Comparison of ENCODE assay signal across 10 cellular contexts in genomic region chr1:46547481-46548383, GRCh38. TPM values are rescaled to one million over a fixed set of nuclear protein-coding genes. Genes with fewer than 3 reads are reported as not detected.
DNase-seq lines count a peak whose midpoint lies in the region; ATAC-seq and TF ChIP-seq lines count a peak whose summit lies in the region.
"Had no signal": no experiment of that assay in that cellular context is flagged by ENCODE, and none has a peak within 500 bp of the region (broad histone marks: within the 10 kb centered on the region; RNA-seq: fewer than 3 reads in every experiment).

No MANE protein-coding gene starts in this region.

- no peaks in the 10 kb centered on the region for H3K9me3 Mint-ChIP-seq in Calu3 (ENCODE audit: low read depth, unreplicated experiment)
- H3K9me3 Mint-ChIP-seq: naive B cell had no signal

- TF ChIP-seq CTCF in Calu3 (IDR thresholded peaks at IDR 0.05; ENCODE audit: unreplicated experiment) (peak; percentile 67), HCT116 (IDR thresholded peaks at IDR 0.05 in 2 of 3, conservative IDR thresholded peaks at IDR 0.05 in 1 of 3; ENCODE audit: borderline replicate concordance in 1 of 3, insufficient read depth in 1 of 3, low read depth in 2 of 3, low read length in 2 of 3) (peak; percentile 56 to 87 (median 71)), SK-N-SH (IDR thresholded peaks at IDR 0.05) (peak; percentile 70), retinal pigment epithelial cell (conservative IDR thresholded peaks at IDR 0.05; ENCODE audit: low read depth, low read length) (peak; percentile 56), lower leg skin (IDR thresholded peaks at IDR 0.05) (no peak)

- peaks cover 11% of the 10 kb centered on the region for H3K4me1 Mint-ChIP-seq in Calu3 (ENCODE audit: low read depth, unreplicated experiment)

- 47% methylated on average over 9 of the region's 22 CpGs for WGBS in SK-N-SH (ENCODE audit: low lambda C conversion rate)
- 78 to 84% methylated on average over 19 to 22 of the region's 22 CpGs for WGBS in lower leg skin, 2 donors

- peaks cover 88% of the 10 kb centered on the region for H3K27me3 Mint-ChIP-seq in Calu3 (ENCODE audit: unreplicated experiment)

- no peaks in the 10 kb centered on the region for H3K27me3 ChIP-seq in HCT116 (ENCODE audit: insufficient read depth, low read length)
- H3K27me3 ChIP-seq in SK-N-SH (ENCODE audit: insufficient read depth): peaks cover 18% of the 10 kb centered on the region; the same call in 1 of the 2 replicates

- POLR2A ChIA-PET in HCT116 (lab: Charles Lee) (no interaction called here), SK-N-SH (lab: Yijun Ruan, JAX) (no interaction called here)

- H3K27ac ChIP-seq in HCT116 (ENCODE audit: low read depth, low read length) (no peak overlapping the region), SK-N-SH (ENCODE audit: low read depth in 2 of 2, low read length in 1 of 2) (no peak overlapping the region)

- H4K20me1 ChIP-seq in HCT116 (ENCODE audit: insufficient read depth) (no peaks in the 10 kb centered on the region), SK-N-SH (ENCODE audit: insufficient read depth) (no peaks in the 10 kb centered on the region)

- H3K36me3 ChIP-seq in HCT116 (ENCODE audit: control insufficient read depth in 1 of 2, insufficient read depth in 2 of 2, low read length in 2 of 2) (no peaks in the 10 kb centered on the region), SK-N-SH (replicated peaks in 1 of 2; ENCODE audit: control insufficient read depth in 1 of 2, insufficient read depth in 2 of 2, low read length in 1 of 2) (no peaks in the 10 kb centered on the region)

- H3K9me2 ChIP-seq in HCT116 (ENCODE audit: insufficient read depth) (no peaks in the 10 kb centered on the region), SK-N-SH (no peaks in the 10 kb centered on the region)

- H3F3A ChIP-seq in SK-N-SH (replicated peaks; ENCODE audit: insufficient read depth): no peaks in the 10 kb centered on the region

- peak; percentile 81 for TF ChIP-seq RAD21 in HCT116 (IDR thresholded peaks at IDR 0.05; ENCODE audit: low read depth)
- peak; percentile 61 for TF ChIP-seq RAD21 in SK-N-SH (IDR thresholded peaks at IDR 0.05; ENCODE audit: low read length)

- peak overlapping the region; percentile 16 for H2AFZ ChIP-seq in HCT116 (ENCODE audit: low read depth, low read length, poor library complexity, severe bottlenecking)
- H2AFZ ChIP-seq in SK-N-SH (ENCODE audit: low read depth): no peak overlapping the region

- no peak overlapping the region for H3K9ac ChIP-seq in HCT116 (ENCODE audit: low read length)
- H3K9ac ChIP-seq in SK-N-SH: no peak overlapping the region

- H3K4me1 ChIP-seq in HCT116 (ENCODE audit: control insufficient read depth in 1 of 2, insufficient read depth in 2 of 2, low read length in 2 of 2) (peaks cover 0 to 7% of the 10 kb centered on the region in 2 experiments; a peak in 1 of 4 replicates), SK-N-SH (ENCODE audit: control insufficient read depth in 1 of 2, insufficient read depth in 2 of 2, low read depth in 1 of 2, low read length in 1 of 2) (peaks cover 0 to 9% of the 10 kb centered on the region in 2 experiments; a peak in 1 of 4 replicates)

- CTCF ChIA-PET in Calu3 (lab: Charles Lee) (interaction anchor here (0.6 to 1.4 kb wide), 5 partner anchors 13 to 560 kb away, joined by 3 to 5 read pairs (median 3); a partner anchor contains a TSS), HCT116 (lab: Charles Lee) (interaction anchor here (1.2 to 2.6 kb wide), 8 partner anchors 9 to 214 kb away, joined by 3 to 19 read pairs (median 7); a partner anchor contains a TSS), SK-N-SH (lab: Yijun Ruan, JAX) (interaction anchor here (0.6 to 7.0 kb wide), 33 partner anchors 8 to 178 kb away, joined by 3 to 53 read pairs (median 4); partner anchors contain the start of gene MKNK1)

- H3K27ac Mint-ChIP-seq in Calu3 (ENCODE audit: unreplicated experiment): no peak overlapping the region
- H3K27ac Mint-ChIP-seq: naive B cell had no signal

- RAD21 ChIA-PET in HCT116 (lab: Charles Lee; ENCODE audit: low non-redundant PET in 1 of 2, low total read pairs in 2 of 2, uncharacterized antibody in 2 of 2, unreplicated experiment in 2 of 2): interaction anchor here (0.7 to 1.5 kb wide), 2 partner anchors 101 kb away, joined by 3 to 4 read pairs; no protein-coding TSS in a partner anchor

- no TSS peak for BruUV-seq in Calu3 (replicated peaks; lab: Mats Ljungman, UMichigan)
- no TSS peak for BruUV-seq in HCT116 (replicated peaks; lab: Mats Ljungman, UMichigan)

- DNase-seq in Calu3 (peak; percentile 29), HCT116 (ENCODE audit: low read depth, low spot score) (peak; percentile 65), SK-N-SH (peak; percentile 64), fibroblast of peridontal ligament (ENCODE audit: extremely low read depth) (peak; percentile 70), retinal pigment epithelial cell (ENCODE audit: low read depth) (no peak), NK-92 (lab: John Stamatoyannopoulos, UW; ENCODE audit: unreplicated experiment) (no peak), lower leg skin (ENCODE audit: low spot score in 2 of 2) (no peak)
- DNase-seq: naive B cell had no signal

- intact Hi-C loops in Calu3 (cut with micrococcal nuclease; ENCODE audit: unreplicated experiment) (loop anchor here (1.0 kb wide), 1 partner anchor 100 kb away; no protein-coding TSS in a partner anchor), HCT116 (cut with micrococcal nuclease) (loop anchor here (1.0 kb wide), 1 partner anchor 105 kb away; no protein-coding TSS in a partner anchor), lower leg skin (cut with DNase I; ENCODE audit: low total_unique reads) (no loop called here)

- H3K79me2 ChIP-seq in HCT116 (ENCODE audit: insufficient read depth, low read length) (no peaks in the 10 kb centered on the region), SK-N-SH (ENCODE audit: insufficient read depth) (no peaks in the 10 kb centered on the region)

- no peak for TF ChIP-seq POLR2A in HCT116 (IDR thresholded peaks at IDR 0.05; ENCODE audit: borderline replicate concordance, extremely low read depth, insufficient read depth, insufficient read length)
- no peak for TF ChIP-seq POLR2A in lower leg skin (IDR thresholded peaks at IDR 0.05)

- H3K9me3 ChIP-seq in HCT116 (ENCODE audit: control insufficient read depth in 1 of 2, insufficient read depth in 1 of 2, low read depth in 1 of 2, low read length in 2 of 2) (no peaks in the 10 kb centered on the region), SK-N-SH (no peaks in the 10 kb centered on the region)

- H3K4me3 Mint-ChIP-seq in Calu3 (ENCODE audit: low read depth, unreplicated experiment): no peak overlapping the region
- H3K4me3 Mint-ChIP-seq: naive B cell had no signal

- H3K4me2 ChIP-seq in HCT116 (ENCODE audit: low read length): peak overlapping the region; percentile 52
- no peak overlapping the region for H3K4me2 ChIP-seq in SK-N-SH

- ATAC-seq in HCT116 (peak; percentile 92), HG03135 (IDR thresholded peaks at IDR 0.05; ENCODE audit: unreplicated experiment) (no peak)

- H3K4me3 ChIP-seq in HCT116 (replicated peaks in 1 of 2; ENCODE audit: low read depth in 1 of 2, low read length in 2 of 2) (peak overlapping the region in 1 of 2 experiments; percentile 10; a peak in 1 of 4 replicates), SK-N-SH (ENCODE audit: low read depth in 2 of 2, low read length in 1 of 2) (no peak overlapping the region), retinal pigment epithelial cell (ENCODE audit: low read length) (no peak overlapping the region), lower leg skin (ENCODE audit: low read depth, poor library complexity, severe bottlenecking) (no peak overlapping the region)

- TF ChIP-seq EP300 in SK-N-SH (IDR thresholded peaks at IDR 0.05; ENCODE audit: borderline replicate concordance in 1 of 2, low read depth in 1 of 2, low read length in 1 of 2): no peak

- no peaks in the 10 kb centered on the region for H3K36me3 Mint-ChIP-seq in Calu3 (ENCODE audit: insufficient read depth, unreplicated experiment)
- H3K36me3 Mint-ChIP-seq: naive B cell had no signal

TF ChIP-seq in HCT116, 20 proteins besides CTCF, POLR2A, EP300 and RAD21:
- TF ChIP-seq CBX3 (IDR thresholded peaks at IDR 0.05; ENCODE audit: low read depth) (no peak), ZFX (IDR thresholded peaks at IDR 0.05) (no peak), EGR1 (IDR thresholded peaks at IDR 0.05; ENCODE audit: low read depth) (no peak), YY1 (IDR thresholded peaks at IDR 0.05; ENCODE audit: extremely low read depth, insufficient replicate concordance, low read depth, low read length) (no peak)

TF ChIP-seq in SK-N-SH, 30 proteins besides CTCF, POLR2A, EP300 and RAD21 (continues in another document):
- no peak for TF ChIP-seq TAF1 (IDR thresholded peaks at IDR 0.05; ENCODE audit: borderline replicate concordance, low read depth, low read length)
- no peak for TF ChIP-seq CHD2 (IDR thresholded peaks at IDR 0.05; ENCODE audit: low read length, partially characterized antibody)
- TF ChIP-seq FOXM1 (IDR thresholded peaks at IDR 0.05; ENCODE audit: low read depth): no peak
- no peak for TF ChIP-seq PBX3 (IDR thresholded peaks at IDR 0.05)

RNA-seq across cellular contexts. Expression of gene KNCN, which starts 3.7 kb away (rescaled TPM):
- total RNA-seq in Calu3 (2022) (not detected in 2 replicates), HCT116 (2021; ENCODE audit: unreplicated experiment) (not detected), lower leg skin (not detected)
- not detected in 2 replicates for polyA plus RNA-seq in HCT116 (2012)
- not detected in 2 replicates for polyA plus RNA-seq in SK-N-SH (2012; rRNA removed)
- not detected in 2 replicates for polyA plus RNA-seq in SK-N-SH (2012; cell fraction: cytosol; rRNA removed)
- polyA plus RNA-seq in SK-N-SH (2012; cell fraction: nucleus; rRNA removed): not detected in 2 replicates
- total RNA-seq: T-helper 1 cell treated with Interleukin-12 subunit alpha and Interleukin-12 subunit beta and Interleukin-4 antibody, amounts not matched to agents 30 ng/mL and 1 ng/mL, for 36 hours had no signal

RNA-seq across cellular contexts. Expression of gene MKNK1, which starts 56.3 kb away (rescaled TPM):
- total RNA-seq in Calu3 (2022): 29.6 and 32.0 TPM in 2 replicates
- 30.9 TPM for total RNA-seq in HCT116 (2021; ENCODE audit: unreplicated experiment)
- 27.0 and 27.9 TPM in 2 replicates for polyA plus RNA-seq in HCT116 (2012)
- 28.2 and 29.6 TPM in 2 replicates for polyA plus RNA-seq in SK-N-SH (2012; rRNA removed)
- polyA plus RNA-seq in SK-N-SH (2012; cell fraction: cytosol; rRNA removed): 18.6 and 24.6 TPM in 2 replicates
- 136 TPM in 2 replicates for polyA plus RNA-seq in SK-N-SH (2012; cell fraction: nucleus; rRNA removed)
- 10 to 100 TPM in 3 of 4 donors, 1 to 10 TPM in 1; 9.6 to 23.0 (median 13.7) TPM for total RNA-seq in lower leg skin

RNA-seq across cellular contexts. Expression of gene DMBX1, which starts 58.1 kb away (rescaled TPM):
- total RNA-seq in Calu3 (2022) (0.88 and 2.3 TPM in 2 replicates), HCT116 (2021; ENCODE audit: unreplicated experiment) (4.3 TPM), lower leg skin (under 1 TPM in 3 of 4 donors, not detected in 1; 0.12 to 0.51 (median 0.42) TPM)
- 4.1 and 5.3 TPM in 2 replicates for polyA plus RNA-seq in HCT116 (2012)
- polyA plus RNA-seq in SK-N-SH (2012; rRNA removed): not detected in 2 replicates
- polyA plus RNA-seq in SK-N-SH (2012; cell fraction: cytosol; rRNA removed): 0.01 TPM in 1 of 2 replicates, not detected in the other
- not detected in 2 replicates for polyA plus RNA-seq in SK-N-SH (2012; cell fraction: nucleus; rRNA removed)
- total RNA-seq: T-helper 1 cell treated with Interleukin-12 subunit alpha and Interleukin-12 subunit beta and Interleukin-4 antibody, amounts not matched to agents 30 ng/mL and 1 ng/mL, for 36 hours had no signal

Comparison
In these comparisons a context has a peak if more than half of its experiments do, and no peak if none do; other contexts are left out.
1. DNase-seq: peak in Calu3 (single experiment), HCT116 (single experiment), SK-N-SH (single experiment) and fibroblast of peridontal ligament (single experiment); none in retinal pigment epithelial cell (single experiment), NK-92 (single experiment) and lower leg skin (0 of 2).
2. CTCF ChIP-seq: peak in Calu3 (single experiment), HCT116 (3 of 3), SK-N-SH (single experiment) and retinal pigment epithelial cell (single experiment); none in lower leg skin (0 of 3).